Comparison of ENCODE assay signal across 8 cellular contexts in the genomic region with DNA sequence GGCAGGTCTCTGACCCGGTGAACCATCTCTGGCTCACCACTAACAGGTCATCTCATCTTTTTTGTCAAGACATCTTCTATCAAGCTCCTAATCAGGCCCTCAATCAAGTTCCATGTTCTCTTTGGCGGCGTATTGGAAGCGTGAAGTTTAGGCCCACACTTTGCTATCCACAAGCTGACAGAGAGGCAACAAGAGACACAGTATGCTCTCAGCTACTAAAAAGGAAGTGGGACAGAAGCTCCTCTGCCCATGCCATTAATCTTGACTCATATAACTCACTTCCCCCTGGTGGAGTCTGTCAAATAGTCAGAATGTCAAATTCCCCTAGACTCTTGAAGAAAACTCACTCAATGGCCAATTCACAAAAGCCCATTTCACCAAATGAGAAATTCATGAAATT.
DNase-seq lines count a peak whose midpoint lies in the region; ATAC-seq lines count a peak whose summit lies in the region.

No MANE protein-coding gene starts in this region.

- H3K27me3 Mint-ChIP-seq in activated naive CD4-positive, alpha-beta T cell treated with anti-CD3 and anti-CD28 coated beads, Interleukin-2, amount 10 ng/mL, durations not matched to agents 7 days and 5 days, result no peaks in the 10 kb centered on the region

- no peaks in the 10 kb centered on the region for H3K36me3 Mint-ChIP-seq in activated naive CD4-positive, alpha-beta T cell treated with anti-CD3 and anti-CD28 coated beads, Interleukin-2, amount 10 ng/mL, durations not matched to agents 7 days and 5 days

- peaks cover 30% of the 10 kb centered on the region for H3K4me1 Mint-ChIP-seq in activated naive CD4-positive, alpha-beta T cell treated with anti-CD3 and anti-CD28 coated beads, Interleukin-2, amount 10 ng/mL, durations not matched to agents 7 days and 5 days

- CTCF ChIA-PET in activated naive CD4-positive, alpha-beta T cell treated with anti-CD3 and anti-CD28 coated beads, Interleukin-2, amount 10 ng/mL, durations not matched to agents 7 days and 5 days (lab: Charles Lee), result interaction anchor here (1.0 to 1.6 kb wide), 5 partner anchors 31 to 148 kb away, joined by 3 to 7 read pairs (median 3); no protein-coding TSS in a partner anchor

- peak overlapping the region; percentile 17 for H3K27ac Mint-ChIP-seq in activated naive CD4-positive, alpha-beta T cell treated with anti-CD3 and anti-CD28 coated beads, Interleukin-2, amount 10 ng/mL, durations not matched to agents 7 days and 5 days

- DNase-seq in activated naive CD4-positive, alpha-beta T cell treated with anti-CD3 and anti-CD28 coated beads, Interleukin-2, amount 10 ng/mL, durations not matched to agents 7 days and 5 days, result no peak
- DNase-seq in activated naive CD4-positive, alpha-beta T cell treated with anti-CD3 and anti-CD28 coated beads, Interleukin-2, amount 50 U/mL, for 16 hours, result no peak
- DNase-seq in MV-4-11 (lab: John Stamatoyannopoulos, UW) (peak; percentile 93), dermis blood vessel endothelial cell (peak; percentile 10), COLO829 (ENCODE audit: low spot score) (no peak), NCI-H1105 (lab: John Stamatoyannopoulos, UW) (no peak), iPS-NIHi11 (ENCODE audit: low spot score) (no peak)

- ATAC-seq in HG02588 (IDR thresholded peaks at IDR 0.05; ENCODE audit: unreplicated experiment), result peak; percentile 92

- H3K4me3 Mint-ChIP-seq in activated naive CD4-positive, alpha-beta T cell treated with anti-CD3 and anti-CD28 coated beads, Interleukin-2, amount 10 ng/mL, durations not matched to agents 7 days and 5 days, result no peak overlapping the region

- no peaks in the 10 kb centered on the region for H3K9me3 Mint-ChIP-seq in activated naive CD4-positive, alpha-beta T cell treated with anti-CD3 and anti-CD28 coated beads, Interleukin-2, amount 10 ng/mL, durations not matched to agents 7 days and 5 days

Comparison
In these comparisons a context has a peak if more than half of its experiments do, and no peak if none do; other contexts are left out.
1. DNase-seq: peak in MV-4-11 (single experiment) and dermis blood vessel endothelial cell (single experiment); none in activated naive CD4-positive, alpha-beta T cell treated with anti-CD3 and anti-CD28 coated beads, Interleukin-2, amount 10 ng/mL, durations not matched to agents 7 days and 5 days (single experiment), activated naive CD4-positive, alpha-beta T cell treated with anti-CD3 and anti-CD28 coated beads, Interleukin-2, amount 50 U/mL, for 16 hours (single experiment), COLO829 (single experiment), NCI-H1105 (single experiment) and iPS-NIHi11 (single experiment).